In the genomic region with DNA sequence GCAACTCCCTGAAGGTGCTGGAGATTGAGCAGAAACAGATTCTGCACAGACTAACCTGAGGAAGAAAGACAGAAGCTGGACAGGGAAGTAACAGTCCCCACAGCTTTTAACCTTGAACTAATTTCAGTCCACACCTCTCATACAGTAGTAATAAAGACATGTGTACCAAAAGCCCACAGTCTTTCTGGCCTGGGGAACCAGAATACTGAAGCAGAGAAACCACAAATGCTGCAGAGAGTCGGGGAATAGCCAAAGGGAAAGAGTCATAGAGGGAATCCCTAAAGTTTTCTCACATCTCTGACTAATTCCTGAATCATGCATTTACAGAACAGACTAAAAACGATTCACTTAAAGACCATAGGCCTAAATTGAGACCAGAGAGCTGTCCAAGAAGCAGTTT, we compare ENCODE assay signal across 10 cellular contexts.
DNase-seq lines count a peak whose midpoint lies in the region; ATAC-seq and TF ChIP-seq lines count a peak whose summit lies in the region.
"Had no signal": no experiment of that assay in that cellular context is flagged by ENCODE, and none has a peak within 500 bp of the region (broad histone marks: within the 10 kb centered on the region; RNA-seq: fewer than 3 reads in every experiment).

No MANE protein-coding gene starts in this region.

- TF ChIP-seq CTCF in epithelial cell of proximal tubule (conservative IDR thresholded peaks at IDR 0.05; ENCODE audit: low read depth, low read length) = no peak

- peak; percentile 59 for DNase-seq in ACHN
- peak; percentile 68 for DNase-seq in HS-27A (ENCODE audit: low read depth)
- peak; percentile 54 for DNase-seq in epithelial cell of proximal tubule (ENCODE audit: low read depth)
- no peak for DNase-seq in iPS-NIHi7 (ENCODE audit: extremely low spot score)
- no peak for DNase-seq in COLO668 (lab: John Stamatoyannopoulos, UW; ENCODE audit: unreplicated experiment)
- no peak for DNase-seq in NCI-H1417 (lab: John Stamatoyannopoulos, UW)
- DNase-seq in C1 segment of cervical spinal cord (lab: John Stamatoyannopoulos, UW) = no peak
- DNase-seq: NCI-H1694 treated with DMSO at 0.1 percent for 48 hours, right cardiac atrium had no signal

- ATAC-seq in GM21390 (IDR thresholded peaks at IDR 0.05; ENCODE audit: unreplicated experiment) = peak; percentile 70
- ATAC-seq: right cardiac atrium had no signal

- in situ Hi-C loops in ACHN (cut with HindIII; ENCODE audit: low pct_ligation_motif_present, low pct_unique_long_range_greater_than_20kb, low sequenced_read_pairs) = no loop called here

- H3K4me3 ChIP-seq in epithelial cell of proximal tubule (ENCODE audit: low read depth, low read length) = no peak overlapping the region

Comparison
In these comparisons a context has a peak if more than half of its experiments do, and no peak if none do; other contexts are left out.
1. DNase-seq: peak in ACHN (single experiment), HS-27A (single experiment) and epithelial cell of proximal tubule (single experiment); none in iPS-NIHi7 (single experiment), COLO668 (single experiment), NCI-H1417 (0 of 3) and C1 segment of cervical spinal cord (0 of 14).